In the genomic region with DNA sequence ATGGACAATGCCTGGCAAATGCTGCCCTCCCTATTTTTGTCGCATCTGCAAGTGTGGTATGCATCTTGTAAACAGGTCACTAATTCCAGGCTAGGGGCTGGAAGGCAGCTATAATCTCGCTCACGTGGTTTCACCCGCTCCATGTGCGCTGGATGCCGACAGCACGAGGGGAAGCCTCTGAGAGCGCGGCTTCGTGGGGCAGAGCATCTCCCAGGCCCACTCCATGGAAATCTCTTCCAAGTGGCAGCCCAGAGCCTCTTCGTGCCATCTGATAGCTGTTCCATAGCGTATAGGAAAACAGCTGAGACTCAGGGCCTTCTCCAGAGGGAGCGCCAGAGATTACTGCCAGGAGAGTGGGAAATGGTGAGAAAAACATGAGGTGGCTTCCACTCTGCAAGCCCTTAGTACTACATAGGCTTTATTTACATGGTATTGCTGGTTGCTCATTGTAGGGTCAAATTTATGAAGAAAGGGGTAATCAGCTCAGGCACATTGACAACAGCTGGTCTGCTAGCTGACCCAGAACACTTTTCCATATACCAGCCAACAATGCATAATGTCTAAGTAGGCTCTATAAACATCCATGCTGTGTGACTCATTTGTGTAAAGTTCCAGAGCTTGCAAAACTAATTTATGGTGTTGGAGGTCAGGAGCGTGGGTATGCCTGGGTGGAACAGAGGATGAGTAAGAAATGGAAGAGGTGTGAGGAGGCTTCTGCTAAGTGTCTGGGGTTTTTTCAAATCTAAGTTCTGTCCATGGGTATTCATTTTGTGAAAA, we compare ENCODE assay signal across 10 cellular contexts.
A peak's percentile ranks its signal among the peaks of the same experiment; 100 is the strongest.
DNase-seq lines count a peak whose midpoint lies in the region; ATAC-seq and TF ChIP-seq lines count a peak whose summit lies in the region.
"Had no signal": no experiment of that assay in that cellular context is flagged by ENCODE, and none has a peak within 500 bp of the region (broad histone marks: within the 10 kb centered on the region; RNA-seq: fewer than 3 reads in every experiment).

No MANE protein-coding gene starts in this region.

- no peaks in the 10 kb centered on the region for H3K9me2 ChIP-seq in hepatocyte (replicated peaks; ENCODE audit: insufficient read depth)

- H3F3A ChIP-seq in smooth muscle cell (ENCODE audit: low read depth) = peaks cover 6% of the 10 kb centered on the region

- peak overlapping the region; percentile 45 for H3K27ac Mint-ChIP-seq in activated naive CD8-positive, alpha-beta T cell treated with anti-CD3 and anti-CD28 coated beads, Interleukin-2, amount 50 U/mL, for 24 hours

- no peaks in the 10 kb centered on the region for H3K9me3 Mint-ChIP-seq in activated naive CD8-positive, alpha-beta T cell treated with anti-CD3 and anti-CD28 coated beads, Interleukin-2, amount 50 U/mL, for 24 hours

- no peak overlapping the region for H3K4me2 ChIP-seq in hepatocyte
- no peak overlapping the region for H3K4me2 ChIP-seq in smooth muscle cell

- no peak overlapping the region for H3K9ac ChIP-seq in smooth muscle cell (ENCODE audit: low read depth)

- 86% methylated on average over 14 of the region's 14 CpGs for WGBS in hepatocyte (ENCODE audit: low lambda C conversion rate, missing lambda C conversion rate)
- WGBS in smooth muscle cell (ENCODE audit: low lambda C conversion rate) = 59% methylated on average over 14 of the region's 14 CpGs

- no peak overlapping the region for H2AFZ ChIP-seq in hepatocyte
- H2AFZ ChIP-seq in smooth muscle cell (ENCODE audit: low read depth) = no peak overlapping the region

- H3K4me3 Mint-ChIP-seq in activated naive CD8-positive, alpha-beta T cell treated with anti-CD3 and anti-CD28 coated beads, Interleukin-2, amount 50 U/mL, for 24 hours = peak overlapping the region; percentile 28

- no peak overlapping the region for H3K4me3 ChIP-seq in AG04449 (ENCODE audit: low read depth, low read length)
- no peak overlapping the region for H3K4me3 ChIP-seq in hepatocyte
- H3K4me3 ChIP-seq in smooth muscle cell = no peak overlapping the region
- H3K4me3 ChIP-seq: upper lobe of right lung had no signal

- H3K27ac ChIP-seq in hepatocyte (no peak overlapping the region), smooth muscle cell (ENCODE audit: low read depth) (no peak overlapping the region)
- H3K27ac ChIP-seq: upper lobe of right lung had no signal

- CTCF ChIA-PET in AG04449 (lab: Yijun Ruan, JAX) = no interaction called here

- peak; percentile 88 for ATAC-seq in activated naive CD8-positive, alpha-beta T cell treated with anti-CD3 and anti-CD28 coated beads, Interleukin-2, amount 50 U/mL, for 24 hours
- no peak for ATAC-seq in HG02852 (IDR thresholded peaks at IDR 0.05; ENCODE audit: unreplicated experiment)
- ATAC-seq: upper lobe of right lung had no signal

- H3K79me2 ChIP-seq in hepatocyte (no peaks in the 10 kb centered on the region), smooth muscle cell (ENCODE audit: low read depth) (no peaks in the 10 kb centered on the region)

- no peaks in the 10 kb centered on the region for H3K27me3 Mint-ChIP-seq in activated naive CD8-positive, alpha-beta T cell treated with anti-CD3 and anti-CD28 coated beads, Interleukin-2, amount 50 U/mL, for 24 hours

- POLR2A ChIA-PET in AG04449 (lab: Yijun Ruan, JAX) = no interaction called here

- H3K36me3 Mint-ChIP-seq in activated naive CD8-positive, alpha-beta T cell treated with anti-CD3 and anti-CD28 coated beads, Interleukin-2, amount 50 U/mL, for 24 hours (ENCODE audit: low read depth) = no peaks in the 10 kb centered on the region

- no peaks in the 10 kb centered on the region for H3K36me3 ChIP-seq in hepatocyte (replicated peaks; ENCODE audit: insufficient read depth, low read depth)
- H3K36me3 ChIP-seq in smooth muscle cell (ENCODE audit: low read depth) = no peaks in the 10 kb centered on the region
- H3K36me3 ChIP-seq: upper lobe of right lung had no signal

- H3K4me1 ChIP-seq in hepatocyte (ENCODE audit: insufficient read depth) = peaks cover 11% of the 10 kb centered on the region
- H3K4me1 ChIP-seq in smooth muscle cell (ENCODE audit: low read depth) = peaks cover 25% of the 10 kb centered on the region
- H3K4me1 ChIP-seq: upper lobe of right lung had no signal

- TF ChIP-seq CTCF in AG04449 (IDR thresholded peaks at IDR 0.05; ENCODE audit: insufficient read depth, low read length, missing control alignments) (no peak), hepatocyte (IDR thresholded peaks at IDR 0.05; ENCODE audit: poor library complexity) (no peak), smooth muscle cell (IDR thresholded peaks at IDR 0.05; ENCODE audit: borderline replicate concordance, insufficient read depth, poor library complexity, severe bottlenecking) (no peak)

- H3K4me1 Mint-ChIP-seq in activated naive CD8-positive, alpha-beta T cell treated with anti-CD3 and anti-CD28 coated beads, Interleukin-2, amount 50 U/mL, for 24 hours = peaks cover 50% of the 10 kb centered on the region

- H3K27me3 ChIP-seq in hepatocyte (no peaks in the 10 kb centered on the region), smooth muscle cell (ENCODE audit: low read depth) (peaks cover 8% of the 10 kb centered on the region)
- H3K27me3 ChIP-seq: upper lobe of right lung had no signal

- H3K9me3 ChIP-seq in hepatocyte (ENCODE audit: low read depth) (no peaks in the 10 kb centered on the region), smooth muscle cell (replicated peaks; ENCODE audit: low read depth) (no peaks in the 10 kb centered on the region)
- H3K9me3 ChIP-seq: upper lobe of right lung had no signal

- DNase-seq in AG04449 (ENCODE audit: low read depth, low spot score) = peak; percentile 71
- DNase-seq in ELR (ENCODE audit: low read depth) = peak; percentile 67
- DNase-seq in activated naive CD8-positive, alpha-beta T cell treated with anti-CD3 and anti-CD28 coated beads, Interleukin-2, amount 50 U/mL, for 24 hours = no peak
- DNase-seq in hepatocyte (ENCODE audit: low spot score) = peak; percentile 62
- DNase-seq in smooth muscle cell (lab: John Stamatoyannopoulos, UW; ENCODE audit: unreplicated experiment) = no peak
- no peak for DNase-seq in SHP77 treated with DMSO at 0.1 percent for 48 hours (lab: John Stamatoyannopoulos, UW)
- DNase-seq in NCI-H187 (lab: John Stamatoyannopoulos, UW) = no peak
- DNase-seq: DMS79 treated with DMSO at 0.1 percent for 48 hours, upper lobe of right lung had no signal

- H4K20me1 ChIP-seq in hepatocyte (ENCODE audit: insufficient read depth, poor library complexity, severe bottlenecking) (no peaks in the 10 kb centered on the region), smooth muscle cell (ENCODE audit: low read depth) (no peaks in the 10 kb centered on the region)

Comparison
In these comparisons a context has a peak if more than half of its experiments do, and no peak if none do; other contexts are left out.
1. DNase-seq: peak in AG04449 (single experiment), ELR (single experiment) and hepatocyte (single experiment); none in activated naive CD8-positive, alpha-beta T cell treated with anti-CD3 and anti-CD28 coated beads, Interleukin-2, amount 50 U/mL, for 24 hours (single experiment), smooth muscle cell (single experiment), SHP77 treated with DMSO at 0.1 percent for 48 hours (single experiment) and NCI-H187 (0 of 2).